15 cellular contexts compared by ENCODE assay signal in the genomic region with DNA sequence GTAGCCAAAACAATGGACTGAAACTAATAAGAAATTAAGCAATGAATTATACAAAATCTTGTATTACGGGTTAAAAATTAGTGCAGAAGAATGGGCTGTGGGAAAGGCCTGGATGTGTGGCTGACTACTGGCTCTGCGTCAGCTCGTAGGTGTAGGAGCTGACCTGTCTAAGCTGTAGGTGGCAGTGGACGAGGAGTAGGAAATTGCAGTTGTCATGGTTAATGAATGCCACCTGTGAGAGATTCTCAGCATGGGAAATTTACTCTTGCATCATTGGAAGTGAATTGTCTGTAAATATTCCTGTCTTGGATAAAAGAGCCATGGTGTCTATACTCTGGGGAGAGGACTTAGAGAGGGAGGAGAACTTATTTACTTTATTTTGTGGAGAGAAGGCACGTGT. TPM values are rescaled to one million over a fixed set of nuclear protein-coding genes. Genes with fewer than 3 reads are reported as not detected.
DNase-seq lines count a peak whose midpoint lies in the region; TF ChIP-seq lines count a peak whose summit lies in the region.
"Had no signal": no experiment of that assay in that cellular context is flagged by ENCODE, and none has a peak within 500 bp of the region (broad histone marks: within the 10 kb centered on the region; RNA-seq: fewer than 3 reads in every experiment).

No MANE protein-coding gene starts in this region.

- H3K36me3 Mint-ChIP-seq in H9 (ENCODE audit: insufficient read depth in 1 of 3, low read depth in 3 of 3) = peaks cover 20 to 34% (median 24%) of the 10 kb centered on the region in 3 experiments
- H3K36me3 Mint-ChIP-seq: CD4-positive, CD25-positive, alpha-beta regulatory T cell had no signal

- intact Hi-C loops in A673 (cut with micrococcal nuclease; ENCODE audit: unreplicated experiment) = no loop called here

- H3K18ac ChIP-seq in H9 (ENCODE audit: insufficient read length, low read depth, low read length) = no peak overlapping the region

- H3K23me2 ChIP-seq in H9 (ENCODE audit: insufficient read length, low read depth, low read length, poor library complexity, severe bottlenecking) = no peaks in the 10 kb centered on the region

- H3K9me3 ChIP-seq in A673 (ENCODE audit: low read depth, low read length, poor library complexity, severe bottlenecking) (no peaks in the 10 kb centered on the region), H9 (ENCODE audit: control insufficient read depth, low read depth, low read length) (no peaks in the 10 kb centered on the region)

- BruUV-seq in A673 (replicated peaks; lab: Mats Ljungman, UMichigan) = no TSS peak

- no peaks in the 10 kb centered on the region for H3K79me2 ChIP-seq in H9 (ENCODE audit: insufficient read depth, low read length)

- no peaks in the 10 kb centered on the region for H3K36me3 ChIP-seq in A673 (ENCODE audit: insufficient read depth, low read length, poor library complexity, severe bottlenecking)

- POLR2A ChIA-PET in A673 (lab: Charles Lee; ENCODE audit: low non-redundant PET) = no interaction called here

- no peak overlapping the region for H2BK20ac ChIP-seq in H9 (ENCODE audit: low read depth, low read length, poor library complexity, severe bottlenecking)

- no peak overlapping the region for H2AK5ac ChIP-seq in H9 (ENCODE audit: insufficient read length, low read length)

- H3K27ac Mint-ChIP-seq in H9 = 0 out of 7 replicates have a peak overlapping the region, but pooled peaks of 1 of the 3 experiments have one; percentile 81
- H3K27ac Mint-ChIP-seq: CD4-positive, CD25-positive, alpha-beta regulatory T cell had no signal

- H3K4me1 ChIP-seq in A673 (ENCODE audit: insufficient read depth, low read length, poor library complexity, severe bottlenecking) (no peaks in the 10 kb centered on the region), H9 (ENCODE audit: insufficient read depth, low read length) (no peaks in the 10 kb centered on the region)

- H3K79me1 ChIP-seq in H9 (ENCODE audit: insufficient read depth, low read depth, low read length, poor library complexity, severe bottlenecking) = no peaks in the 10 kb centered on the region

- no peak overlapping the region for H3K4me3 ChIP-seq in A673 (ENCODE audit: low read depth, low read length, poor library complexity, severe bottlenecking)
- H3K4me3 ChIP-seq: GM12878, K562 had no signal

- H3K4me3 Mint-ChIP-seq in H9 = no peak overlapping the region
- H3K4me3 Mint-ChIP-seq: CD4-positive, CD25-positive, alpha-beta regulatory T cell had no signal

- H3K9me3 Mint-ChIP-seq in H9 = peaks cover 28 to 32% of the 10 kb centered on the region in 2 experiments

- H3K23ac ChIP-seq in H9 (ENCODE audit: insufficient read length, low read depth, low read length) = no peak overlapping the region

- H3K27ac ChIP-seq in A673 (ENCODE audit: low read depth, low read length, poor library complexity, severe bottlenecking) (no peak overlapping the region), H9 (ENCODE audit: insufficient read length, low read depth, low read length) (no peak overlapping the region)
- H3K27ac ChIP-seq: HL-60 had no signal

- no peak overlapping the region for H3K14ac ChIP-seq in H9 (ENCODE audit: insufficient read depth, low read length)

- H2BK12ac ChIP-seq in H9 (ENCODE audit: insufficient read length, low read depth, low read length) = no peak overlapping the region

- H3K27me3 ChIP-seq in A673 (replicated peaks; ENCODE audit: insufficient read depth, low read depth, low read length, poor library complexity) = no peaks in the 10 kb centered on the region
- no peaks in the 10 kb centered on the region for H3K27me3 ChIP-seq in H9 (ENCODE audit: insufficient read depth, low read length)

- no peak overlapping the region for H2BK120ac ChIP-seq in H9 (ENCODE audit: low read depth, low read length, poor library complexity, severe bottlenecking)

- H4K8ac ChIP-seq in H9 (replicated peaks; ENCODE audit: insufficient read length, low read depth, low read length) = no peak overlapping the region

- H3K56ac ChIP-seq in H9 (ENCODE audit: insufficient read length, low read depth, low read length) = no peak overlapping the region

- no peak overlapping the region for H3K4me2 ChIP-seq in H9 (ENCODE audit: insufficient read depth, insufficient read length, low read length)

- no peaks in the 10 kb centered on the region for H4K20me1 ChIP-seq in H9 (ENCODE audit: control insufficient read depth, insufficient read depth, insufficient read length)

- H3K27me3 Mint-ChIP-seq in H9 (ENCODE audit: low read depth) = no peaks in the 10 kb centered on the region
- H3K27me3 Mint-ChIP-seq: CD4-positive, CD25-positive, alpha-beta regulatory T cell had no signal

- no peak overlapping the region for H4K91ac ChIP-seq in H9 (ENCODE audit: insufficient read length, low read depth, low read length)

- no peak overlapping the region for H4K5ac ChIP-seq in H9 (ENCODE audit: insufficient read length, low read depth, low read length)

- no peak overlapping the region for H3T11ph ChIP-seq in H9 (ENCODE audit: low read length)

- H3K4me1 Mint-ChIP-seq in H9 = peaks cover 0 to 5% of the 10 kb centered on the region in 2 experiments; a peak in 1 of 4 replicates
- H3K4me1 Mint-ChIP-seq: CD4-positive, CD25-positive, alpha-beta regulatory T cell had no signal

- DNase-seq in A673 (ENCODE audit: low spot score) = peak; percentile 0
- peak; percentile 58 for DNase-seq in COR-L47 (lab: John Stamatoyannopoulos, UW)
- peak; percentile 24 for DNase-seq in NCI-H345 treated with DMSO at 0.1 percent for 48 hours (lab: John Stamatoyannopoulos, UW; ENCODE audit: unreplicated experiment)
- peak; percentile 70 for DNase-seq in left kidney (ENCODE audit: low read depth, low spot score)
- DNase-seq in H9 = no peak
- no peak for DNase-seq in NCI-H446 treated with DMSO at 0.1 percent for 48 hours (lab: John Stamatoyannopoulos, UW)
- DNase-seq in inferior parietal cortex (ENCODE audit: extremely low spot score) = no peak
- DNase-seq: CD4-positive, CD25-positive, alpha-beta regulatory T cell; DMS79; NCI-H2029; NCI-H226; SHP77 had no signal

- no peak overlapping the region for H2BK5ac ChIP-seq in H9 (ENCODE audit: insufficient read length, low read length)

- H3K4ac ChIP-seq in H9 (ENCODE audit: low read depth, low read length) = no peak overlapping the region

- no peak for TF ChIP-seq CTCF in A673 (conservative IDR thresholded peaks at IDR 0.05; ENCODE audit: low read depth, low read length)
- no peak for TF ChIP-seq CTCF in H9 (conservative IDR thresholded peaks at IDR 0.05)

- H3K9ac ChIP-seq in H9 (ENCODE audit: extremely low read depth, insufficient read length, low read length) = no peak overlapping the region

- no peak overlapping the region for H2BK15ac ChIP-seq in H9 (ENCODE audit: low read depth, low read length)

- WGBS in H9 (ENCODE audit: extremely low coverage, insufficient read length, low lambda C conversion rate) = no CpG with 5 or more reads among the region's 5 CpGs

- H2AFZ ChIP-seq in H9 (ENCODE audit: low read length) = no peak overlapping the region

- CTCF ChIA-PET in A673 (lab: Charles Lee) = no interaction called here

RNA-seq across cellular contexts. Expression of gene CHRNA7, which starts 23.4 kb away (rescaled TPM):
- 3.3 and 3.7 TPM in 2 replicates for total RNA-seq in A673 (2021)
- 4.4 and 4.8 TPM in 2 replicates for total RNA-seq in H9 (2021)
- total RNA-seq: CD4-positive, CD25-positive, alpha-beta regulatory T cell; GM12878; K562 had no signal

Comparison
In these comparisons a context has a peak if more than half of its experiments do, and no peak if none do; other contexts are left out.
1. DNase-seq: peak in A673 (single experiment), COR-L47 (single experiment), NCI-H345 treated with DMSO at 0.1 percent for 48 hours (single experiment) and left kidney (single experiment); none in H9 (single experiment), NCI-H446 treated with DMSO at 0.1 percent for 48 hours (single experiment) and inferior parietal cortex (single experiment).